ENCODE assay signal across 14 cellular contexts in genomic region chr9:98190757-98191105, GRCh38. TPM values are rescaled to one million over a fixed set of nuclear protein-coding genes. Genes with fewer than 3 reads are reported as not detected.
A peak's percentile ranks its signal among the peaks of the same experiment; 100 is the strongest.
DNase-seq lines count a peak whose midpoint lies in the region; ATAC-seq, FAIRE-seq and TF ChIP-seq lines count a peak whose summit lies in the region.
"Had no signal": no experiment of that assay in that cellular context is flagged by ENCODE, and none has a peak within 500 bp of the region (broad histone marks: within the 10 kb centered on the region; RNA-seq: fewer than 3 reads in every experiment).

No MANE protein-coding gene starts in this region.

- TF ChIP-seq RAD21 in HepG2 (CRISPR knock-in tag; IDR thresholded peaks at IDR 0.05), result no peak

- no peak for DNase-seq in HepG2 (ENCODE audit: low spot score)
- DNase-seq in right lobe of liver, result no peak
- DNase-seq in activated T-helper 2 cell treated with anti-CD3 and anti-CD28 coated beads, Interferon-gamma antibody, Interleukin-2, Interleukin-4, amounts not matched to agents 10 μg/mL and 5 μg/mL and 100 μg/mL, durations not matched to agents 14 hours and 24 hours and 36 hours (ENCODE audit: low spot score), result no peak
- DNase-seq in memory B cell (ENCODE audit: low spot score in 2 of 2), result no peak
- no peak for DNase-seq in transverse colon
- no peak for DNase-seq in GM13977 (ENCODE audit: low spot score)
- DNase-seq: dermis blood vessel endothelial cell, NCI-H1417 treated with DMSO at 0.1 percent for 48 hours, NCI-H446, spleen had no signal

- peaks cover 9% of the 10 kb centered on the region for H3K4me1 Mint-ChIP-seq in activated T-helper 2 cell treated with anti-CD3 and anti-CD28 coated beads, Interferon-gamma antibody, Interleukin-2, Interleukin-4, amounts not matched to agents 10 μg/mL and 5 μg/mL and 100 μg/mL, durations not matched to agents 14 hours and 24 hours and 36 hours (ENCODE audit: low read depth)
- H3K4me1 Mint-ChIP-seq in memory B cell, result peaks cover 8% of the 10 kb centered on the region

- BruUV-seq in HepG2 (replicated peaks; lab: Mats Ljungman, UMichigan), result no TSS peak

- peaks cover 44% of the 10 kb centered on the region for H3K4me1 ChIP-seq in HepG2 (ENCODE audit: insufficient read depth, low read length)
- peaks cover 0 to 16% (median 0%) of the 10 kb centered on the region in 4 donors for H3K4me1 ChIP-seq in right lobe of liver
- peaks cover 4 to 39% (median 15%) of the 10 kb centered on the region in 4 donors for H3K4me1 ChIP-seq in transverse colon

- H3K36me3 Mint-ChIP-seq in activated T-helper 2 cell treated with anti-CD3 and anti-CD28 coated beads, Interferon-gamma antibody, Interleukin-2, Interleukin-4, amounts not matched to agents 10 μg/mL and 5 μg/mL and 100 μg/mL, durations not matched to agents 14 hours and 24 hours and 36 hours (ENCODE audit: low read depth), result no peaks in the 10 kb centered on the region
- no peaks in the 10 kb centered on the region for H3K36me3 Mint-ChIP-seq in memory B cell

- peaks cover 14% of the 10 kb centered on the region for H3K27me3 Mint-ChIP-seq in activated T-helper 2 cell treated with anti-CD3 and anti-CD28 coated beads, Interferon-gamma antibody, Interleukin-2, Interleukin-4, amounts not matched to agents 10 μg/mL and 5 μg/mL and 100 μg/mL, durations not matched to agents 14 hours and 24 hours and 36 hours (ENCODE audit: low read depth)
- no peaks in the 10 kb centered on the region for H3K27me3 Mint-ChIP-seq in memory B cell

- TF ChIP-seq CTCF in HepG2 (CRISPR knock-in tag; IDR thresholded peaks at IDR 0.05), result no peak
- TF ChIP-seq CTCF in right lobe of liver (IDR thresholded peaks at IDR 0.05), result no peak
- no peak for TF ChIP-seq CTCF in transverse colon (IDR thresholded peaks at IDR 0.05)
- no peak for TF ChIP-seq CTCF in GM13977 (IDR thresholded peaks at IDR 0.05; ENCODE audit: extremely low read depth, insufficient read depth, missing control alignments)

- H3K36me3 ChIP-seq in HepG2 (replicated peaks in 1 of 2; ENCODE audit: control insufficient read depth in 1 of 2, insufficient read depth in 2 of 2, low read length in 2 of 2) (no peaks in the 10 kb centered on the region), right lobe of liver (no peaks in the 10 kb centered on the region), transverse colon (no peaks in the 10 kb centered on the region)
- H3K36me3 ChIP-seq: spleen had no signal

- H3K9ac ChIP-seq in HepG2 (ENCODE audit: insufficient read depth, low read depth, low read length), result no peak overlapping the region
- H3K9ac ChIP-seq: KMS-11 had no signal

- POLR2A ChIA-PET in HepG2 (lab: Yijun Ruan, JAX), result interaction anchor here (1.2 to 3.6 kb wide), 7 partner anchors 8 to 145 kb away, joined by 3 to 15 read pairs (median 5); partner anchors contain the start of genes NANS, TBC1D2 and TRIM14

- H4K20me1 ChIP-seq in HepG2 (ENCODE audit: insufficient read depth, low read length), result no peaks in the 10 kb centered on the region

- TF ChIP-seq POLR2A in HepG2 (IDR thresholded peaks at IDR 0.05; ENCODE audit: insufficient read depth in 1 of 2, low read depth in 2 of 2, low read length in 2 of 2) (no peak), right lobe of liver (IDR thresholded peaks at IDR 0.05) (no peak), transverse colon (IDR thresholded peaks at IDR 0.05) (no peak)

- no peak overlapping the region for H2AFZ ChIP-seq in HepG2 (ENCODE audit: low read length)

- peak overlapping the region; percentile 85 for H3K4me2 ChIP-seq in HepG2 (ENCODE audit: low read depth, low read length)
- H3K4me2 ChIP-seq: KMS-11 had no signal

- H3K27ac ChIP-seq in HepG2 (ENCODE audit: extremely low read length, insufficient read depth, low read length) (no peak overlapping the region), right lobe of liver (no peak overlapping the region), transverse colon (peak overlapping the region; percentile 79 to 91 (median 87))
- H3K27ac ChIP-seq: KMS-11 had no signal

- no peak for TF ChIP-seq EP300 in HepG2 (IDR thresholded peaks at IDR 0.05; ENCODE audit: low read depth in 2 of 2, low read length in 2 of 2)
- TF ChIP-seq EP300 in HepG2 (CRISPR knock-in tag; IDR thresholded peaks at IDR 0.05; ENCODE audit: borderline replicate concordance), result no peak
- TF ChIP-seq EP300 in transverse colon (IDR thresholded peaks at IDR 0.05; ENCODE audit: low read depth), result no peak

- FAIRE-seq in HepG2 (lab: Jason Lieb, UNC), result no peak

- H3K4me3 Mint-ChIP-seq in activated T-helper 2 cell treated with anti-CD3 and anti-CD28 coated beads, Interferon-gamma antibody, Interleukin-2, Interleukin-4, amounts not matched to agents 10 μg/mL and 5 μg/mL and 100 μg/mL, durations not matched to agents 14 hours and 24 hours and 36 hours (ENCODE audit: low read depth), result peak overlapping the region; percentile 60
- peak overlapping the region; percentile 84 for H3K4me3 Mint-ChIP-seq in memory B cell

- in situ Hi-C loops in HepG2 (cut with HindIII; ENCODE audit: extremely low pct_ligation_motif_present, low pct_unique_long_range_greater_than_20kb) (loop anchor here (5.0 kb wide), 1 partner anchor 73 kb away; the partner anchor contains the start of gene TRIM14), transverse colon (cut with MboI; ENCODE audit: low pct_ligation_motif_present in 1 of 4, low pct_unique_long_range_greater_than_20kb in 1 of 4, low sequenced_read_pairs in 3 of 4) (loop anchor here in 1 of 4 donors (25.0 kb wide), 1 partner anchor 128 kb away; the partner anchor contains the start of gene NANS), GM13977 (cut with MboI; ENCODE audit: low pct_unique_long_range_greater_than_20kb, low sequenced_read_pairs, unreplicated experiment) (no loop called here)

- intact Hi-C loops in HepG2 (cut with micrococcal nuclease; ENCODE audit: unreplicated experiment), result loop anchor here (2.0 to 5.0 kb wide), 3 partner anchors 14 to 113 kb away; no protein-coding TSS in a partner anchor
- intact Hi-C loops in right lobe of liver (cut with DNase I), result loop anchor here in 1 of 2 donors (10.0 kb wide), 1 partner anchor 66 kb away; no protein-coding TSS in a partner anchor
- intact Hi-C loops in activated T-helper 2 cell treated with anti-CD3 and anti-CD28 coated beads, Interferon-gamma antibody, Interleukin-2, Interleukin-4, amounts not matched to agents 10 μg/mL and 5 μg/mL and 100 μg/mL, durations not matched to agents 14 hours and 24 hours and 36 hours (cut with micrococcal nuclease), result no loop called here
- intact Hi-C loops in transverse colon (cut with DNase I; ENCODE audit: low total_unique reads), result loop anchor here (5.0 kb wide), 1 partner anchor 263 kb away; no protein-coding TSS in a partner anchor

- no peaks in the 10 kb centered on the region for H3K9me3 ChIP-seq in HepG2 (ENCODE audit: low read length)
- H3K9me3 ChIP-seq in right lobe of liver, result no peaks in the 10 kb centered on the region
- H3K9me3 ChIP-seq in transverse colon, result no peaks in the 10 kb centered on the region
- H3K9me3 ChIP-seq: spleen had no signal

- 31% methylated on average over 4 of the region's 5 CpGs for WGBS in HepG2 (ENCODE audit: low lambda C conversion rate)
- WGBS in right lobe of liver (ENCODE audit: insufficient coverage, low coverage, low lambda C conversion rate, missing lambda C conversion rate), result 20% methylated on average over 1 of the region's 5 CpGs
- 76% methylated on average over 5 of the region's 5 CpGs; no CpG with 5 or more reads in 1 of the 2 donors for whole genome bisulfite sequencing in transverse colon (ENCODE audit: low coverage in 1 of 2), 2 donors

- ATAC-seq in HepG2 (0 out of 3 replicates have a peak, but pooled peaks have one; percentile 1), right lobe of liver (no peak), memory B cell (ENCODE audit: low read depth) (no peak), GM21619 (IDR thresholded peaks at IDR 0.05; ENCODE audit: unreplicated experiment) (no peak), GM19324 (IDR thresholded peaks at IDR 0.05; ENCODE audit: low FRiP score, unreplicated experiment) (no peak)
- ATAC-seq: activated CD4-positive, CD25-positive, alpha-beta regulatory T cell treated with anti-CD3 and anti-CD28 coated beads, Interleukin-2, amount 50 U/mL, for 24 hours had no signal

- H3K27me3 ChIP-seq in HepG2 (ENCODE audit: control insufficient read depth in 1 of 2, insufficient read depth in 2 of 2, low read length in 2 of 2) (no peaks in the 10 kb centered on the region), right lobe of liver (no peaks in the 10 kb centered on the region), transverse colon (no peaks in the 10 kb centered on the region)
- H3K27me3 ChIP-seq: spleen had no signal

- H3K27ac Mint-ChIP-seq in activated T-helper 2 cell treated with anti-CD3 and anti-CD28 coated beads, Interferon-gamma antibody, Interleukin-2, Interleukin-4, amounts not matched to agents 10 μg/mL and 5 μg/mL and 100 μg/mL, durations not matched to agents 14 hours and 24 hours and 36 hours, result no peak overlapping the region
- no peak overlapping the region for H3K27ac Mint-ChIP-seq in memory B cell

- H3K4me3 ChIP-seq in HepG2 (replicated peaks in 1 of 3; ENCODE audit: insufficient read depth in 1 of 3, low read depth in 2 of 3, low read length in 3 of 3), result peak overlapping the region in 1 of 3 experiments; percentile 98; a peak in 3 of 6 replicates
- H3K4me3 ChIP-seq in right lobe of liver, result no peak overlapping the region
- H3K4me3 ChIP-seq in transverse colon, result peak overlapping the region in 1 of 4 donors; percentile 65

- CTCF ChIA-PET in HepG2 (lab: Yijun Ruan, JAX; ENCODE audit: low intra/inter-chr PET ratio, low total read pairs), result no interaction called here

- H3K9me3 Mint-ChIP-seq in activated T-helper 2 cell treated with anti-CD3 and anti-CD28 coated beads, Interferon-gamma antibody, Interleukin-2, Interleukin-4, amounts not matched to agents 10 μg/mL and 5 μg/mL and 100 μg/mL, durations not matched to agents 14 hours and 24 hours and 36 hours, result no peaks in the 10 kb centered on the region
- H3K9me3 Mint-ChIP-seq in memory B cell, result no peaks in the 10 kb centered on the region

- H3K79me2 ChIP-seq in HepG2 (ENCODE audit: insufficient read depth, low read length), result peaks cover 51% of the 10 kb centered on the region

RNA-seq across cellular contexts. Expression of gene CORO2A, which starts 1.7 kb away (rescaled TPM):
- 14.4 and 19.8 TPM in 2 replicates for total RNA-seq in HepG2 (2016; rRNA removed; fragmentation: Illumina TruSeq; extraction: Trizol)
- total RNA-seq in HepG2 (2016; cell fraction: cytosol; rRNA removed; fragmentation: Illumina TruSeq; extraction: Trizol; ENCODE audit: low read depth), result 3.5 and 3.6 TPM in 2 replicates
- 14.0 and 19.0 TPM in 2 replicates for total RNA-seq in HepG2 (2016; cell fraction: insoluble cytoplasmic fraction; rRNA removed; fragmentation: Illumina TruSeq; extraction: Trizol)
- 12.4 and 12.5 TPM in 2 replicates for total RNA-seq in HepG2 (2016; cell fraction: membrane; rRNA removed; fragmentation: Illumina TruSeq; extraction: Trizol)
- 8.5 and 10.2 TPM in 2 replicates for total RNA-seq in HepG2 (2016; cell fraction: nucleus; rRNA removed; fragmentation: Illumina TruSeq; extraction: Trizol)
- polyA plus RNA-seq in HepG2 (2011; rRNA removed), result 12.9 and 15.3 TPM in 2 replicates
- 12.3 and 15.4 TPM in 2 replicates for polyA plus RNA-seq in HepG2 (2011; cell fraction: cytosol; rRNA removed)
- 7.9 and 8.1 TPM in 2 replicates for polyA plus RNA-seq in HepG2 (2011; cell fraction: nucleus; rRNA removed)
- 5.9 and 8.4 TPM in 2 replicates for polyA plus RNA-seq in HepG2 (2012)
- polyA plus RNA-seq in HepG2 (2016; cell fraction: cytosol; fragmentation: Illumina TruSeq; extraction: Trizol; ENCODE audit: low read depth), result 5.6 TPM in 2 replicates
- 21.2 and 23.2 TPM in 2 replicates for polyA plus RNA-seq in HepG2 (2016; cell fraction: insoluble cytoplasmic fraction; fragmentation: Illumina TruSeq; extraction: Trizol; ENCODE audit: low read depth)
- polyA plus RNA-seq in HepG2 (2016; cell fraction: membrane; fragmentation: Illumina TruSeq; extraction: Trizol; ENCODE audit: low read depth), result 9.4 and 10.3 TPM in 2 replicates
- 21.7 and 22.4 TPM in 2 replicates for polyA plus RNA-seq in HepG2 (2016; cell fraction: nucleus; fragmentation: Illumina TruSeq; extraction: Trizol; ENCODE audit: insufficient read depth, low read depth)
- 7.1 and 26.4 TPM in 2 replicates for polyA minus RNA-seq in HepG2 (2011; rRNA and poly(A)+ RNA removed; ENCODE audit: low replicate concordance)
- 9.8 and 10.3 TPM in 2 replicates for polyA minus RNA-seq in HepG2 (2011; cell fraction: cytosol; rRNA and poly(A)+ RNA removed)
- 4.6 and 5.3 TPM in 2 replicates for polyA minus RNA-seq in HepG2 (2011; cell fraction: nucleus; rRNA and poly(A)+ RNA removed)
- 1 to 10 TPM in 5 of 6 experiments, under 1 TPM in 1; 0.67 to 6.2 (median 3.3) TPM for total RNA-seq in right lobe of liver
- total RNA-seq in activated T-helper 2 cell treated with anti-CD3 and anti-CD28 coated beads, Interferon-gamma antibody, Interleukin-2, Interleukin-4, amounts not matched to agents 10 μg/mL and 5 μg/mL and 100 μg/mL, durations not matched to agents 14 hours and 24 hours and 36 hours, result 0.87 and 0.96 TPM in 2 replicates
- total RNA-seq in transverse colon, result 10 to 100 TPM in 3 of 4 donors, 1 to 10 TPM in 1; 10.0 to 59.1 (median 47.1) TPM

Comparison
In these comparisons a context has a peak if more than half of its experiments do, and no peak if none do; other contexts are left out.
1. H3K27ac ChIP-seq: peak in transverse colon (4 of 4); none in HepG2 (single experiment) and right lobe of liver (0 of 3).